ENCODE assay signal across 1 cellular context in genomic region chr15:64187396-64188191, GRCh38.
TF ChIP-seq lines count a peak whose summit lies in the region.

No MANE protein-coding gene starts in this region.

TF ChIP-seq in WTC11, 78 proteins besides CTCF, POLR2A, EP300 and RAD21 (continued from another document):
- TF ChIP-seq ARID4B (CRISPR knock-in tag; IDR thresholded peaks at IDR 0.05; ENCODE audit: borderline replicate concordance) (no peak), NR1H2 (CRISPR knock-in tag; IDR thresholded peaks at IDR 0.05) (no peak), NR2C2 (CRISPR knock-in tag; IDR thresholded peaks at IDR 0.05) (no peak), EMX1 (CRISPR knock-in tag; IDR thresholded peaks at IDR 0.05) (no peak)
